In the genomic region with DNA sequence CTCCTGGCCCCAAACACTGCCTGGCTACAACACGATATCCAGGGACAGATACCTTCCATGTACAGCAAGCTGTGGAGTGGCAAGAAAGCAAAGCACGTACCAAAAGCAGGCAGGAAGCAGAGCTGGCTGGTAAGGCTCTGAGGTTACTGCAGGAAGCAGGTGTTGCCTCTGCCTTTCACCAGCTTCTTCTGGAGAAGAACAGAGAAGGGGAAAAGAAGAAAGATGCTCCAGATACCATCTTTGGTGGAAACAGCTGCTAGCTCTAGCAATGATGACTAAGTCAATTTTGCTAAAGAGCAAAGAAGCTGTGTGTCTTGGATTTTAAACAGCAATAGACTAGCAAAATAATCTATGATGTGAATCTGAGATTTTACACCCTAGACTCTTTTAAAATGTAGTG, we compare ENCODE assay signal across 10 cellular contexts. TPM values are rescaled to one million over a fixed set of nuclear protein-coding genes. Genes with fewer than 3 reads are reported as not detected.
DNase-seq lines count a peak whose midpoint lies in the region; ATAC-seq and TF ChIP-seq lines count a peak whose summit lies in the region.
"Had no signal": no experiment of that assay in that cellular context is flagged by ENCODE, and none has a peak within 500 bp of the region (broad histone marks: within the 10 kb centered on the region; RNA-seq: fewer than 3 reads in every experiment).

No MANE protein-coding gene starts in this region.

- H2BK5ac ChIP-seq in IMR-90 (ENCODE audit: low read depth, low read length, poor library complexity, severe bottlenecking) = no peak overlapping the region

- H3K14ac ChIP-seq in IMR-90 (replicated peaks; ENCODE audit: low read depth, low read length) = no peak overlapping the region

- no peak overlapping the region for H2BK120ac ChIP-seq in IMR-90 (ENCODE audit: low read depth, low read length)

- no peak overlapping the region for H3K4me2 ChIP-seq in IMR-90 (ENCODE audit: low read depth, low read length)

- H3K36me3 ChIP-seq in IMR-90 (ENCODE audit: control insufficient read depth, insufficient read depth, low read length) = no peaks in the 10 kb centered on the region

- peak overlapping the region; percentile 62 for H2AFZ ChIP-seq in IMR-90 (replicated peaks; ENCODE audit: low read length, poor library complexity)

- BruUV-seq in IMR-90 (replicated peaks; lab: Mats Ljungman, UMichigan) = no TSS peak

- no peak overlapping the region for H2BK20ac ChIP-seq in IMR-90 (ENCODE audit: low read depth, low read length)

- intact Hi-C loops in IMR-90 (cut with micrococcal nuclease) = no loop called here

- H3K4ac ChIP-seq in IMR-90 (ENCODE audit: low read depth, low read length) = no peak overlapping the region

- H2BK15ac ChIP-seq in IMR-90 (ENCODE audit: low read depth, low read length) = no peak overlapping the region

- peak overlapping the region; percentile 52 for H3K4me3 Mint-ChIP-seq in activated CD4-positive, alpha-beta T cell treated with anti-CD3 and anti-CD28 coated beads, Interleukin-2, amount 10 ng/mL, durations not matched to agents 7 days and 5 days

- no peaks in the 10 kb centered on the region for H3K9me3 ChIP-seq in IMR-90 (ENCODE audit: control insufficient read depth, insufficient read depth, low read length)

- no peaks in the 10 kb centered on the region for H3K79me1 ChIP-seq in IMR-90 (ENCODE audit: low read depth in 1 of 2, low read length in 2 of 2)

- no peaks in the 10 kb centered on the region for H3K27me3 Mint-ChIP-seq in activated CD4-positive, alpha-beta T cell treated with anti-CD3 and anti-CD28 coated beads, Interleukin-2, amount 10 ng/mL, durations not matched to agents 7 days and 5 days

- H3K18ac ChIP-seq in IMR-90 (ENCODE audit: low read depth, low read length) = no peak overlapping the region

- peaks cover 89% of the 10 kb centered on the region for H3K4me1 Mint-ChIP-seq in activated CD4-positive, alpha-beta T cell treated with anti-CD3 and anti-CD28 coated beads, Interleukin-2, amount 10 ng/mL, durations not matched to agents 7 days and 5 days

- no peak overlapping the region for H3K9ac ChIP-seq in IMR-90 (ENCODE audit: low read depth, low read length)

- H4K91ac ChIP-seq in IMR-90 (ENCODE audit: insufficient read depth, low read depth, low read length) = no peak overlapping the region

- H3K56ac ChIP-seq in IMR-90 (ENCODE audit: extremely low read depth, insufficient read depth, low read length) = no peak overlapping the region

- TF ChIP-seq POLR2A in IMR-90 (IDR thresholded peaks at IDR 0.05; ENCODE audit: low read depth, low read length) (no peak), erythroblast (IDR thresholded peaks at IDR 0.05; ENCODE audit: low read length) (no peak)

- no peak for TF ChIP-seq CTCF in IMR-90 (conservative IDR thresholded peaks at IDR 0.05; ENCODE audit: low read depth, low read length)

- H3K9me3 Mint-ChIP-seq in activated CD4-positive, alpha-beta T cell treated with anti-CD3 and anti-CD28 coated beads, Interleukin-2, amount 10 ng/mL, durations not matched to agents 7 days and 5 days = no peaks in the 10 kb centered on the region

- ATAC-seq in IMR-90 (ENCODE audit: low read depth) = no peak
- ATAC-seq in GM19023 (IDR thresholded peaks at IDR 0.05; ENCODE audit: unreplicated experiment) = no peak

- H3K36me3 Mint-ChIP-seq in activated CD4-positive, alpha-beta T cell treated with anti-CD3 and anti-CD28 coated beads, Interleukin-2, amount 10 ng/mL, durations not matched to agents 7 days and 5 days (ENCODE audit: low read depth) = no peaks in the 10 kb centered on the region

- H3K4me1 ChIP-seq in IMR-90 (ENCODE audit: control insufficient read depth, insufficient read depth, low read length) = no peaks in the 10 kb centered on the region

- TF ChIP-seq RAD21 in IMR-90 (IDR thresholded peaks at IDR 0.05; ENCODE audit: low read length) = no peak

- no peak overlapping the region for H4K5ac ChIP-seq in IMR-90 (ENCODE audit: low read depth, low read length)

- H3K27me3 ChIP-seq in IMR-90 (ENCODE audit: control insufficient read depth, insufficient read depth, low read length) = peaks cover 4% of the 10 kb centered on the region

- POLR2A ChIA-PET in IMR-90 (lab: Charles Lee; ENCODE audit: unreplicated experiment) = no interaction called here
- POLR2A ChIA-PET in activated CD4-positive, alpha-beta T cell treated with anti-CD3 and anti-CD28 coated beads, Interleukin-2, amount 10 ng/mL, durations not matched to agents 7 days and 5 days (lab: Charles Lee) = interaction anchor here (0.6 to 1.2 kb wide), 5 partner anchors 69 to 94 kb away, joined by 3 to 5 read pairs (median 3); no protein-coding TSS in a partner anchor

- no peak overlapping the region for H3K23ac ChIP-seq in IMR-90 (ENCODE audit: low read depth, low read length)

- in situ Hi-C loops in IMR-90 (cut with MboI; ENCODE audit: low sequenced_read_pairs) = no loop called here

- DNase-seq in NK-92 treated with Interleukin-12 subunit alpha and Interleukin-12 subunit beta, amount 100 ng/mL, for 24 hours (lab: John Stamatoyannopoulos, UW) = peak; percentile 6
- no peak for DNase-seq in NK-92 (lab: John Stamatoyannopoulos, UW; ENCODE audit: unreplicated experiment)
- DNase-seq in IMR-90 = no peak
- DNase-seq in activated CD4-positive, alpha-beta T cell treated with anti-CD3 and anti-CD28 coated beads, Interleukin-2, amount 10 ng/mL, durations not matched to agents 7 days and 5 days = peak; percentile 58
- DNase-seq in middle frontal gyrus (ENCODE audit: extremely low spot score, low spot score) = peak; percentile 21
- no peak for DNase-seq in erythroblast (lab: John Stamatoyannopoulos, UW)
- no peak for DNase-seq in NOMO-1 (lab: John Stamatoyannopoulos, UW; ENCODE audit: unreplicated experiment in 2 of 2)
- DNase-seq: 8988T had no signal

- H3K27ac Mint-ChIP-seq in activated CD4-positive, alpha-beta T cell treated with anti-CD3 and anti-CD28 coated beads, Interleukin-2, amount 10 ng/mL, durations not matched to agents 7 days and 5 days = peak overlapping the region; percentile 74

- no peak overlapping the region for H3K4me3 ChIP-seq in IMR-90 (ENCODE audit: insufficient read depth, low read depth, low read length)

- H4K20me1 ChIP-seq in IMR-90 (ENCODE audit: insufficient read depth, low read length) = no peaks in the 10 kb centered on the region

- H3K27ac ChIP-seq in IMR-90 (ENCODE audit: insufficient read depth, low read length) = no peak overlapping the region

- no peaks in the 10 kb centered on the region for H3K9me1 ChIP-seq in IMR-90 (ENCODE audit: insufficient read depth, low read length)

- dilution Hi-C loops in IMR-90 (cut with HindIII; ENCODE audit: low sequenced_read_pairs, unreplicated experiment) = no loop called here

- WGBS in IMR-90 (ENCODE audit: extremely low coverage in 2 of 2, insufficient read length in 1 of 2), 2 experiments = no CpG with 5 or more reads among the region's 2 CpGs

- no peak overlapping the region for H2AK5ac ChIP-seq in IMR-90 (ENCODE audit: low read depth, low read length)

- H2AK9ac ChIP-seq in IMR-90 (replicated peaks; ENCODE audit: low read depth, low read length, poor library complexity) = no peak overlapping the region

- CTCF ChIA-PET in IMR-90 (lab: Yijun Ruan, JAX) = interaction anchor here (2.2 kb wide), 1 partner anchor 69 kb away, joined by 6 read pairs; no protein-coding TSS in a partner anchor
- CTCF ChIA-PET in activated CD4-positive, alpha-beta T cell treated with anti-CD3 and anti-CD28 coated beads, Interleukin-2, amount 10 ng/mL, durations not matched to agents 7 days and 5 days (lab: Charles Lee) = interaction anchor here (0.8 to 3.8 kb wide), 4 partner anchors 31 to 94 kb away, joined by 3 to 18 read pairs (median 8); no protein-coding TSS in a partner anchor

- no peak overlapping the region for H4K8ac ChIP-seq in IMR-90 (ENCODE audit: low read depth in 2 of 2, low read length in 2 of 2)

TF ChIP-seq in IMR-90, 13 proteins besides CTCF, POLR2A, EP300 and RAD21 (continues in another document):
- TF ChIP-seq NFE2L2 (IDR thresholded peaks at IDR 0.05; ENCODE audit: low read depth, low read length) (no peak), RCOR1 (IDR thresholded peaks at IDR 0.05; ENCODE audit: insufficient replicate concordance, low read length) (no peak), CHD1 (IDR thresholded peaks at IDR 0.05; ENCODE audit: low read depth, low read length) (no peak), RFX5 (IDR thresholded peaks at IDR 0.05; ENCODE audit: low read depth, low read length) (no peak), CEBPB (IDR thresholded peaks at IDR 0.05; ENCODE audit: low read depth, low read length) (no peak), MAZ (IDR thresholded peaks at IDR 0.05; ENCODE audit: borderline replicate concordance, low read depth, low read length) (no peak), FOS (IDR thresholded peaks at IDR 0.05; ENCODE audit: low read depth, low read length) (no peak), MXI1 (IDR thresholded peaks at IDR 0.05; ENCODE audit: borderline replicate concordance, low read depth, low read length) (no peak), MAFK (IDR thresholded peaks at IDR 0.05; ENCODE audit: low read depth, low read length) (no peak), BHLHE40 (IDR thresholded peaks at IDR 0.05; ENCODE audit: low read depth, low read length) (no peak), SMC3 (IDR thresholded peaks at IDR 0.05; ENCODE audit: low read depth, low read length) (no peak)
- TF ChIP-seq, protein P1, sequence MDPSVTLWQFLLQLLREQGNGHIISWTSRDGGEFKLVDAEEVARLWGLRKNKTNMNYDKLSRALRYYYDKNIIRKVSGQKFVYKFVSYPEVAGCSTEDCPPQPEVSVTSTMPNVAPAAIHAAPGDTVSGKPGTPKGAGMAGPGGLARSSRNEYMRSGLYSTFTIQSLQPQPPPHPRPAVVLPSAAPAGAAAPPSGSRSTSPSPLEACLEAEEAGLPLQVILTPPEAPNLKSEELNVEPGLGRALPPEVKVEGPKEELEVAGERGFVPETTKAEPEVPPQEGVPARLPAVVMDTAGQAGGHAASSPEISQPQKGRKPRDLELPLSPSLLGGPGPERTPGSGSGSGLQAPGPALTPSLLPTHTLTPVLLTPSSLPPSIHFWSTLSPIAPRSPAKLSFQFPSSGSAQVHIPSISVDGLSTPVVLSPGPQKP (IDR thresholded peaks at IDR 0.05; ENCODE audit: borderline replicate concordance, low read depth, low read length) = no peak

RNA-seq across cellular contexts. Expression of gene PRSS1, which starts 34.9 kb away (rescaled TPM):
- not detected in 2 replicates for total RNA-seq in IMR-90 (2012; rRNA removed)
- not detected in 2 replicates for polyA plus RNA-seq in IMR-90 (2012; rRNA removed)
- polyA plus RNA-seq in IMR-90 (2012; cell fraction: cytosol; rRNA removed) = not detected in 2 replicates
- polyA plus RNA-seq in IMR-90 (2012; cell fraction: nucleus; rRNA removed; ENCODE audit: low replicate concordance) = not detected in 2 replicates
- not detected for total RNA-seq in activated CD4-positive, alpha-beta T cell treated with anti-CD3 and anti-CD28 coated beads, Interleukin-2, amount 10 ng/mL, durations not matched to agents 7 days and 5 days
- total RNA-seq: M059J had no signal

RNA-seq across cellular contexts. Expression of gene PRSS2, which starts 56.4 kb away (rescaled TPM):
- not detected in 2 replicates for total RNA-seq in IMR-90 (2012; rRNA removed)
- not detected in 2 replicates for polyA plus RNA-seq in IMR-90 (2012; rRNA removed)
- not detected in 2 replicates for polyA plus RNA-seq in IMR-90 (2012; cell fraction: cytosol; rRNA removed)
- polyA plus RNA-seq in IMR-90 (2012; cell fraction: nucleus; rRNA removed; ENCODE audit: low replicate concordance) = not detected in 2 replicates
- not detected for total RNA-seq in activated CD4-positive, alpha-beta T cell treated with anti-CD3 and anti-CD28 coated beads, Interleukin-2, amount 10 ng/mL, durations not matched to agents 7 days and 5 days
- total RNA-seq: M059J had no signal

Comparison
In these comparisons a context has a peak if more than half of its experiments do, and no peak if none do; other contexts are left out.
1. DNase-seq: peak in NK-92 treated with Interleukin-12 subunit alpha and Interleukin-12 subunit beta, amount 100 ng/mL, for 24 hours (single experiment), activated CD4-positive, alpha-beta T cell treated with anti-CD3 and anti-CD28 coated beads, Interleukin-2, amount 10 ng/mL, durations not matched to agents 7 days and 5 days (single experiment) and middle frontal gyrus (single experiment); none in NK-92 (single experiment), IMR-90 (single experiment), erythroblast (0 of 2) and NOMO-1 (0 of 2).